1 cellular context compared by ENCODE assay signal in the genomic region with DNA sequence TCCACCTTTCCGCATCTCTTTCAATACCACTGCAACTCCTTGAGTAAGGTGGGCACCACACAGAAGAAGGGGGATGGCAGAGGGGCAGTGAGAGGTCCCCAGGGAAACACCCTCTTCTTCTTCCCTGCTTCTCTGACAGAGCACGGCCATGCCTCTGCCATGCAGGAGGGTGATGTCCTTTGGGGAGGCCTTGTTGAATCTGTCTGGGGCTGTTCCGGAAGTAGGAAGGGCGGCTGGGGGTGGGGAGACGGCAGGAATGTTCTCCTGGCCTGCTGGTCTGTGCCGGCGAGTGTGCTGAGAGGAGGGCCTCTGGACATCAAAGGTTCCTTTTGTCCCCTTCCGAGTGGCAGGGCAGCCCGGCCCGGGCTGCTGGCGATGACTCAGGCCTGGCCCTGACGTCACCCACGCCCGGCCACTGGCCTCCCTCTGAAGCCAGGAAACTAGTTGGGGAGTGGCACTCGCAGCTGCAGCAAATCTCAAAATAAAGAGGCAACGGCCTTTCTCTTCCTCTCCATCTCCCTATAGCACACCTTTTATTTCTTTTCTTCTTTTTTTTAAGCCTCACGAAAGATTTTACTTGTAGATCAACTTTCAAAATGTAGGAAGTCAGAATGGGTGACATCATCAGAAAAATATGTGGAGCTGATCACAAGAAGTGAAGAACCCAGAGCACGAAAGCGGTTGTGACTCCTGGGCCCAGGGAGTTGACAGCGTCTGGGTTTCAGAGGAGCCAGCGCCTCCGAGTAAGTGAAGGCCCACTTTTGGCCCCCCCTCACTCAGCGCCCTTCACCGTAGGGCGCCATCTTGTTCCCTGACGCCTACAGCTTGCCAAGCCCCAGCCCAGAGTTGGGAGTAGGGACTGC.
TF ChIP-seq lines count a peak whose summit lies in the region.

A gene with protein sequence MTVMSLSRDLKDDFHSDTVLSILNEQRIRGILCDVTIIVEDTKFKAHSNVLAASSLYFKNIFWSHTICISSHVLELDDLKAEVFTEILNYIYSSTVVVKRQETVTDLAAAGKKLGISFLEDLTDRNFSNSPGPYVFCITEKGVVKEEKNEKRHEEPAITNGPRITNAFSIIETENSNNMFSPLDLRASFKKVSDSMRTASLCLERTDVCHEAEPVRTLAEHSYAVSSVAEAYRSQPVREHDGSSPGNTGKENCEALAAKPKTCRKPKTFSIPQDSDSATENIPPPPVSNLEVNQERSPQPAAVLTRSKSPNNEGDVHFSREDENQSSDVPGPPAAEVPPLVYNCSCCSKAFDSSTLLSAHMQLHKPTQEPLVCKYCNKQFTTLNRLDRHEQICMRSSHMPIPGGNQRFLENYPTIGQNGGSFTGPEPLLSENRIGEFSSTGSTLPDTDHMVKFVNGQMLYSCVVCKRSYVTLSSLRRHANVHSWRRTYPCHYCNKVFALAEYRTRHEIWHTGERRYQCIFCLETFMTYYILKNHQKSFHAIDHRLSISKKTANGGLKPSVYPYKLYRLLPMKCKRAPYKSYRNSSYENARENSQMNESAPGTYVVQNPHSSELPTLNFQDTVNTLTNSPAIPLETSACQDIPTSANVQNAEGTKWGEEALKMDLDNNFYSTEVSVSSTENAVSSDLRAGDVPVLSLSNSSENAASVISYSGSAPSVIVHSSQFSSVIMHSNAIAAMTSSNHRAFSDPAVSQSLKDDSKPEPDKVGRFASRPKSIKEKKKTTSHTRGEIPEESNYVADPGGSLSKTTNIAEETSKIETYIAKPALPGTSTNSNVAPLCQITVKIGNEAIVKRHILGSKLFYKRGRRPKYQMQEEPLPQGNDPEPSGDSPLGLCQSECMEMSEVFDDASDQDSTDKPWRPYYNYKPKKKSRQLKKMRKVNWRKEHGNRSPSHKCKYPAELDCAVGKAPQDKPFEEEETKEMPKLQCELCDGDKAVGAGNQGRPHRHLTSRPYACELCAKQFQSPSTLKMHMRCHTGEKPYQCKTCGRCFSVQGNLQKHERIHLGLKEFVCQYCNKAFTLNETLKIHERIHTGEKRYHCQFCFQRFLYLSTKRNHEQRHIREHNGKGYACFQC (N-terminal part only) (plus strand): TSS at position 443 of the 863 bp plus-strand sequence. CDS start 73,885 bp downstream, outside the sequence.

TF ChIP-seq in A549, 52 proteins besides CTCF, POLR2A, EP300 and RAD21 (continued from another document):
- TF ChIP-seq, protein P1, sequence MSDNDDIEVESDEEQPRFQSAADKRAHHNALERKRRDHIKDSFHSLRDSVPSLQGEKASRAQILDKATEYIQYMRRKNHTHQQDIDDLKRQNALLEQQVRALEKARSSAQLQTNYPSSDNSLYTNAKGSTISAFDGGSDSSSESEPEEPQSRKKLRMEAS (IDR thresholded peaks at IDR 0.05), result peak; percentile 78
- TF ChIP-seq, protein P2, sequence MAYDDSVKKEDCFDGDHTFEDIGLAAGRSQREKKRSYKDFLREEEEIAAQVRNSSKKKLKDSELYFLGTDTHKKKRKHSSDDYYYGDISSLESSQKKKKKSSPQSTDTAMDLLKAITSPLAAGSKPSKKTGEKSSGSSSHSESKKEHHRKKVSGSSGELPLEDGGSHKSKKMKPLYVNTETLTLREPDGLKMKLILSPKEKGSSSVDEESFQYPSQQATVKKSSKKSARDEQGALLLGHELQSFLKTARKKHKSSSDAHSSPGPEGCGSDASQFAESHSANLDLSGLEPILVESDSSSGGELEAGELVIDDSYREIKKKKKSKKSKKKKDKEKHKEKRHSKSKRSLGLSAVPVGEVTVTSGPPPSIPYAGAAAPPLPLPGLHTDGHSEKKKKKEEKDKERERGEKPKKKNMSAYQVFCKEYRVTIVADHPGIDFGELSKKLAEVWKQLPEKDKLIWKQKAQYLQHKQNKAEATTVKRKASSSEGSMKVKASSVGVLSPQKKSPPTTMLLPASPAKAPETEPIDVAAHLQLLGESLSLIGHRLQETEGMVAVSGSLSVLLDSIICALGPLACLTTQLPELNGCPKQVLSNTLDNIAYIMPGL (CRISPR knock-in tag; IDR thresholded peaks at IDR 0.05; ENCODE audit: borderline replicate concordance), result no peak; the same call in 1 of the 2 replicates
- TF ChIP-seq, protein P3, sequence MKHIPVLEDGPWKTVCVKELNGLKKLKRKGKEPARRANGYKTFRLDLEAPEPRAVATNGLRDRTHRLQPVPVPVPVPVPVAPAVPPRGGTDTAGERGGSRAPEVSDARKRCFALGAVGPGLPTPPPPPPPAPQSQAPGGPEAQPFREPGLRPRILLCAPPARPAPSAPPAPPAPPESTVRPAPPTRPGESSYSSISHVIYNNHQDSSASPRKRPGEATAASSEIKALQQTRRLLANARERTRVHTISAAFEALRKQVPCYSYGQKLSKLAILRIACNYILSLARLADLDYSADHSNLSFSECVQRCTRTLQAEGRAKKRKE (CRISPR knock-in tag; IDR thresholded peaks at IDR 0.05; ENCODE audit: low read depth), result peak; percentile 87
- TF ChIP-seq HOXA7 (CRISPR knock-in tag; IDR thresholded peaks at IDR 0.05), result peak; percentile 87
- peak in 1 of 2 experiments; percentile 22; a peak in 1 of 4 replicates for TF ChIP-seq CEBPB (IDR thresholded peaks at IDR 0.05)
- TF ChIP-seq FOXS1 (CRISPR knock-in tag; IDR thresholded peaks at IDR 0.05), result peak; percentile 67
- TF ChIP-seq HOXB5 (CRISPR knock-in tag; IDR thresholded peaks at IDR 0.05), result peak; percentile 94
- peak; percentile 90 for TF ChIP-seq ZSCAN20 (CRISPR knock-in tag; IDR thresholded peaks at IDR 0.05)
- TF ChIP-seq, protein P4, sequence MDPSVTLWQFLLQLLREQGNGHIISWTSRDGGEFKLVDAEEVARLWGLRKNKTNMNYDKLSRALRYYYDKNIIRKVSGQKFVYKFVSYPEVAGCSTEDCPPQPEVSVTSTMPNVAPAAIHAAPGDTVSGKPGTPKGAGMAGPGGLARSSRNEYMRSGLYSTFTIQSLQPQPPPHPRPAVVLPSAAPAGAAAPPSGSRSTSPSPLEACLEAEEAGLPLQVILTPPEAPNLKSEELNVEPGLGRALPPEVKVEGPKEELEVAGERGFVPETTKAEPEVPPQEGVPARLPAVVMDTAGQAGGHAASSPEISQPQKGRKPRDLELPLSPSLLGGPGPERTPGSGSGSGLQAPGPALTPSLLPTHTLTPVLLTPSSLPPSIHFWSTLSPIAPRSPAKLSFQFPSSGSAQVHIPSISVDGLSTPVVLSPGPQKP (IDR thresholded peaks at IDR 0.05; ENCODE audit: low read depth, low read length), result 0 out of 2 replicates have a peak, but pooled peaks have one; percentile 28
- no peak for TF ChIP-seq KDM1A (IDR thresholded peaks at IDR 0.05; ENCODE audit: low read depth)
- TF ChIP-seq HDAC2 (IDR thresholded peaks at IDR 0.05), result no peak
- peak; percentile 29 for TF ChIP-seq MAFK (IDR thresholded peaks at IDR 0.05; ENCODE audit: partially characterized antibody)
- peak; percentile 54; the same call in 1 of the 2 replicates for TF ChIP-seq FOSB (CRISPR knock-in tag; IDR thresholded peaks at IDR 0.05)
- peak; percentile 94 for TF ChIP-seq GATA3 (IDR thresholded peaks at IDR 0.05; ENCODE audit: borderline replicate concordance)
- peak; percentile 83 for TF ChIP-seq TFCP2L1 (CRISPR knock-in tag; IDR thresholded peaks at IDR 0.05)
- TF ChIP-seq PHF8 (IDR thresholded peaks at IDR 0.05; ENCODE audit: borderline replicate concordance, low read depth), result no peak
- TF ChIP-seq, protein P5, sequence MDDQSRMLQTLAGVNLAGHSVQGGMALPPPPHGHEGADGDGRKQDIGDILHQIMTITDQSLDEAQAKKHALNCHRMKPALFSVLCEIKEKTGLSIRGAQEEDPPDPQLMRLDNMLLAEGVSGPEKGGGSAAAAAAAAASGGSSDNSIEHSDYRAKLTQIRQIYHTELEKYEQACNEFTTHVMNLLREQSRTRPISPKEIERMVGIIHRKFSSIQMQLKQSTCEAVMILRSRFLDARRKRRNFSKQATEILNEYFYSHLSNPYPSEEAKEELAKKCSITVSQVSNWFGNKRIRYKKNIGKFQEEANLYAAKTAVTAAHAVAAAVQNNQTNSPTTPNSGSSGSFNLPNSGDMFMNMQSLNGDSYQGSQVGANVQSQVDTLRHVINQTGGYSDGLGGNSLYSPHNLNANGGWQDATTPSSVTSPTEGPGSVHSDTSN (IDR thresholded peaks at IDR 0.05), result no peak; the same call in 1 of the 2 replicates
- TF ChIP-seq, protein P6, sequence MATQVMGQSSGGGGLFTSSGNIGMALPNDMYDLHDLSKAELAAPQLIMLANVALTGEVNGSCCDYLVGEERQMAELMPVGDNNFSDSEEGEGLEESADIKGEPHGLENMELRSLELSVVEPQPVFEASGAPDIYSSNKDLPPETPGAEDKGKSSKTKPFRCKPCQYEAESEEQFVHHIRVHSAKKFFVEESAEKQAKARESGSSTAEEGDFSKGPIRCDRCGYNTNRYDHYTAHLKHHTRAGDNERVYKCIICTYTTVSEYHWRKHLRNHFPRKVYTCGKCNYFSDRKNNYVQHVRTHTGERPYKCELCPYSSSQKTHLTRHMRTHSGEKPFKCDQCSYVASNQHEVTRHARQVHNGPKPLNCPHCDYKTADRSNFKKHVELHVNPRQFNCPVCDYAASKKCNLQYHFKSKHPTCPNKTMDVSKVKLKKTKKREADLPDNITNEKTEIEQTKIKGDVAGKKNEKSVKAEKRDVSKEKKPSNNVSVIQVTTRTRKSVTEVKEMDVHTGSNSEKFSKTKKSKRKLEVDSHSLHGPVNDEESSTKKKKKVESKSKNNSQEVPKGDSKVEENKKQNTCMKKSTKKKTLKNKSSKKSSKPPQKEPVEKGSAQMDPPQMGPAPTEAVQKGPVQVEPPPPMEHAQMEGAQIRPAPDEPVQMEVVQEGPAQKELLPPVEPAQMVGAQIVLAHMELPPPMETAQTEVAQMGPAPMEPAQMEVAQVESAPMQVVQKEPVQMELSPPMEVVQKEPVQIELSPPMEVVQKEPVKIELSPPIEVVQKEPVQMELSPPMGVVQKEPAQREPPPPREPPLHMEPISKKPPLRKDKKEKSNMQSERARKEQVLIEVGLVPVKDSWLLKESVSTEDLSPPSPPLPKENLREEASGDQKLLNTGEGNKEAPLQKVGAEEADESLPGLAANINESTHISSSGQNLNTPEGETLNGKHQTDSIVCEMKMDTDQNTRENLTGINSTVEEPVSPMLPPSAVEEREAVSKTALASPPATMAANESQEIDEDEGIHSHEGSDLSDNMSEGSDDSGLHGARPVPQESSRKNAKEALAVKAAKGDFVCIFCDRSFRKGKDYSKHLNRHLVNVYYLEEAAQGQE (IDR thresholded peaks at IDR 0.05), result no peak
- TF ChIP-seq HEYL (CRISPR knock-in tag; IDR thresholded peaks at IDR 0.05), result peak; percentile 92
